In genomic region chr1:29860681-29861080, GRCh38 we compare ENCODE assay signal across 22 cellular contexts.
A peak's percentile ranks its signal among the peaks of the same experiment; 100 is the strongest.
DNase-seq lines count a peak whose midpoint lies in the region; ATAC-seq and TF ChIP-seq lines count a peak whose summit lies in the region.
"Had no signal": no experiment of that assay in that cellular context is flagged by ENCODE, and none has a peak within 500 bp of the region (broad histone marks: within the 10 kb centered on the region; RNA-seq: fewer than 3 reads in every experiment).

No MANE protein-coding gene starts in this region.

- H3K4me3 ChIP-seq in foreskin fibroblast (ENCODE audit: low read depth in 1 of 2, low read length in 2 of 2) = no peak overlapping the region
- H3K4me3 ChIP-seq: A549, GM12878, GM23248 had no signal

- peaks cover 4% of the 10 kb centered on the region for H3K9me3 Mint-ChIP-seq in natural killer cell treated with Interleukin-12 subunit alpha and Interleukin-12 subunit beta and Interleukin-15 and Interleukin-18, amount 100 ng/mL, for 72 hours
- H3K9me3 Mint-ChIP-seq in natural killer cell = peaks cover 0 to 6% of the 10 kb centered on the region in 2 donors
- H3K9me3 Mint-ChIP-seq in activated T-helper 2 cell treated with anti-CD3 and anti-CD28 coated beads, Interferon-gamma antibody, Interleukin-2, Interleukin-4, amounts not matched to agents 10 μg/mL and 5 μg/mL and 100 μg/mL, durations not matched to agents 14 hours and 24 hours and 36 hours = peaks cover 12% of the 10 kb centered on the region

- no peaks in the 10 kb centered on the region for H3K4me1 Mint-ChIP-seq in natural killer cell treated with Interleukin-12 subunit alpha and Interleukin-12 subunit beta and Interleukin-15 and Interleukin-18, amount 100 ng/mL, for 72 hours (ENCODE audit: low read depth in 2 of 2)
- no peaks in the 10 kb centered on the region for H3K4me1 Mint-ChIP-seq in natural killer cell
- H3K4me1 Mint-ChIP-seq in activated T-helper 2 cell treated with anti-CD3 and anti-CD28 coated beads, Interferon-gamma antibody, Interleukin-2, Interleukin-4, amounts not matched to agents 10 μg/mL and 5 μg/mL and 100 μg/mL, durations not matched to agents 14 hours and 24 hours and 36 hours (ENCODE audit: low read depth) = no peaks in the 10 kb centered on the region
- H3K4me1 Mint-ChIP-seq: CD14-positive monocyte; CD8-positive, alpha-beta memory T cell had no signal

- intact Hi-C loops in natural killer cell (cut with micrococcal nuclease) = no loop called here
- intact Hi-C loops in activated T-helper 2 cell treated with anti-CD3 and anti-CD28 coated beads, Interferon-gamma antibody, Interleukin-2, Interleukin-4, amounts not matched to agents 10 μg/mL and 5 μg/mL and 100 μg/mL, durations not matched to agents 14 hours and 24 hours and 36 hours (cut with micrococcal nuclease) = no loop called here

- peaks cover 5% of the 10 kb centered on the region for H3K36me3 Mint-ChIP-seq in natural killer cell treated with Interleukin-12 subunit alpha and Interleukin-12 subunit beta and Interleukin-15 and Interleukin-18, amount 100 ng/mL, for 72 hours
- no peaks in the 10 kb centered on the region for H3K36me3 Mint-ChIP-seq in natural killer cell
- no peaks in the 10 kb centered on the region for H3K36me3 Mint-ChIP-seq in activated T-helper 2 cell treated with anti-CD3 and anti-CD28 coated beads, Interferon-gamma antibody, Interleukin-2, Interleukin-4, amounts not matched to agents 10 μg/mL and 5 μg/mL and 100 μg/mL, durations not matched to agents 14 hours and 24 hours and 36 hours (ENCODE audit: low read depth)
- H3K36me3 Mint-ChIP-seq: CD14-positive monocyte; CD8-positive, alpha-beta memory T cell had no signal

- H3K27me3 Mint-ChIP-seq in natural killer cell treated with Interleukin-12 subunit alpha and Interleukin-12 subunit beta and Interleukin-15 and Interleukin-18, amount 100 ng/mL, for 72 hours = peaks cover 11 to 36% of the 10 kb centered on the region in 2 donors
- peaks cover 0 to 21% of the 10 kb centered on the region in 2 donors for H3K27me3 Mint-ChIP-seq in natural killer cell (ENCODE audit: low read depth in 2 of 2)
- H3K27me3 Mint-ChIP-seq in activated T-helper 2 cell treated with anti-CD3 and anti-CD28 coated beads, Interferon-gamma antibody, Interleukin-2, Interleukin-4, amounts not matched to agents 10 μg/mL and 5 μg/mL and 100 μg/mL, durations not matched to agents 14 hours and 24 hours and 36 hours (ENCODE audit: low read depth) = no peaks in the 10 kb centered on the region

- peak; percentile 49 for DNase-seq in natural killer cell treated with Interleukin-12 subunit alpha and Interleukin-12 subunit beta and Interleukin-15 and Interleukin-18, amount 100 ng/mL, for 72 hours (ENCODE audit: low spot score)
- DNase-seq in natural killer cell (no peak), islet precursor cell (peak; percentile 25), ureter (ENCODE audit: low spot score) (peak; percentile 12), foreskin fibroblast (no peak)
- DNase-seq in activated T-helper 2 cell treated with anti-CD3 and anti-CD28 coated beads, Interferon-gamma antibody, Interleukin-2, Interleukin-4, amounts not matched to agents 10 μg/mL and 5 μg/mL and 100 μg/mL, durations not matched to agents 14 hours and 24 hours and 36 hours (ENCODE audit: low spot score) = no peak
- DNase-seq: 8988T; ACHN; AML-193; BE2C; CD4-positive, alpha-beta T cell; CD8-positive, alpha-beta memory T cell; DMS 273 treated with DMSO at 0.1 percent for 48 hours; DMS79; EL; GDM1; GM23248; H7; HCEC 1CT had no signal

- no peak for ATAC-seq in natural killer cell treated with Interleukin-12 subunit alpha and Interleukin-12 subunit beta and Interleukin-15 and Interleukin-18, amount 100 ng/mL, for 72 hours
- ATAC-seq in natural killer cell = no peak
- ATAC-seq: A549, GM12878 had no signal

- TF ChIP-seq CTCF in natural killer cell (IDR thresholded peaks at IDR 0.05) (no peak), foreskin fibroblast (IDR thresholded peaks at IDR 0.05; ENCODE audit: low read depth, low read length) (no peak)

- H3K27ac Mint-ChIP-seq in natural killer cell treated with Interleukin-12 subunit alpha and Interleukin-12 subunit beta and Interleukin-15 and Interleukin-18, amount 100 ng/mL, for 72 hours = no peak overlapping the region
- no peak overlapping the region for H3K27ac Mint-ChIP-seq in natural killer cell
- H3K27ac Mint-ChIP-seq in activated T-helper 2 cell treated with anti-CD3 and anti-CD28 coated beads, Interferon-gamma antibody, Interleukin-2, Interleukin-4, amounts not matched to agents 10 μg/mL and 5 μg/mL and 100 μg/mL, durations not matched to agents 14 hours and 24 hours and 36 hours = no peak overlapping the region
- H3K27ac Mint-ChIP-seq: CD14-positive monocyte; CD4-positive, alpha-beta T cell; CD8-positive, alpha-beta memory T cell had no signal

- H3K4me3 Mint-ChIP-seq in natural killer cell treated with Interleukin-12 subunit alpha and Interleukin-12 subunit beta and Interleukin-15 and Interleukin-18, amount 100 ng/mL, for 72 hours = no peak overlapping the region
- no peak overlapping the region for H3K4me3 Mint-ChIP-seq in natural killer cell
- H3K4me3 Mint-ChIP-seq in activated T-helper 2 cell treated with anti-CD3 and anti-CD28 coated beads, Interferon-gamma antibody, Interleukin-2, Interleukin-4, amounts not matched to agents 10 μg/mL and 5 μg/mL and 100 μg/mL, durations not matched to agents 14 hours and 24 hours and 36 hours (ENCODE audit: low read depth) = no peak overlapping the region
- H3K4me3 Mint-ChIP-seq: CD14-positive monocyte; CD4-positive, alpha-beta T cell; CD8-positive, alpha-beta memory T cell had no signal

Comparison
In these comparisons a context has a peak if more than half of its experiments do, and no peak if none do; other contexts are left out.
1. DNase-seq: peak in natural killer cell treated with Interleukin-12 subunit alpha and Interleukin-12 subunit beta and Interleukin-15 and Interleukin-18, amount 100 ng/mL, for 72 hours (single experiment), islet precursor cell (single experiment) and ureter (single experiment); none in natural killer cell (single experiment), foreskin fibroblast (0 of 2) and activated T-helper 2 cell treated with anti-CD3 and anti-CD28 coated beads, Interferon-gamma antibody, Interleukin-2, Interleukin-4, amounts not matched to agents 10 μg/mL and 5 μg/mL and 100 μg/mL, durations not matched to agents 14 hours and 24 hours and 36 hours (single experiment).